ENCODE assay signal across 21 cellular contexts in the genomic region with DNA sequence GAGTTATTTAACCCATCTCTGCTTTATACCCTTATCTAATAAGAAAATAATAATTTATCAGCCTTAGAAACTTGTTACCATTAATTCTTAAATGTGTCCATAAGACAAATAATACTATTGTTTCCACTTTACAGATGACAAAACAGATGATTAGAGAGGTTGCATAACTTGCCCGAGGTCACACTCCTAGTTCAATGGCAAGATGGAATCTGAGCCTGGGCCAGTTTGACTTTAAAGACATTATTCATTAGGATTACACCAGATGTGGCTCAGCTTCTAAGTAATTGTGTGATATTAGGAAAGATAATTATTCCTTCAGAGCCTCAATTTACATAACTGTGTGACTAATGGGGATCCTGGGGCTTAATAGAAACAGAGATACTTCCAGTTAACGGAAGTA. TPM values are rescaled to one million over a fixed set of nuclear protein-coding genes. Genes with fewer than 3 reads are reported as not detected.
"Had no signal": no experiment of that assay in that cellular context is flagged by ENCODE, and none has a peak within 500 bp of the region (broad histone marks: within the 10 kb centered on the region; RNA-seq: fewer than 3 reads in every experiment).

No MANE protein-coding gene starts in this region.

- H3K9me3 ChIP-seq: SJSA1 had no signal

- H3K27me3 ChIP-seq: SJSA1 had no signal

- H3K36me3 ChIP-seq: SJSA1 had no signal

- H3K4me1 ChIP-seq: SJSA1 had no signal

- H3K27ac ChIP-seq: SJSA1, SK-N-MC had no signal

- H3K4me3 ChIP-seq: SJSA1, SK-N-MC had no signal

- DNase-seq: KBM-7, NCI-H1092, NCI-H1105 treated with DMSO at 0.1 percent for 48 hours, NCI-H1417 treated with DMSO at 0.1 percent for 48 hours, NCI-H146, NCI-H1694 treated with DMSO at 0.1 percent for 48 hours, NCI-H1930, NCI-H2081 treated with DMSO at 0.1 percent for 48 hours, NCI-H2171, NCI-H226, NCI-H446, NCI-H510A, NCI-H524 treated with DMSO at 0.1 percent for 48 hours, NCI-H69, NCI-H774, Right ventricle myocardium superior, RPMI8226, SIG-M5 had no signal

RNA-seq across cellular contexts. Expression of a gene that starts 42.3 kb away (rescaled TPM):
- total RNA-seq: HT-29, SJSA1 had no signal
